Comparison of ENCODE assay signal across 20 cellular contexts in genomic region chr6:149600508-149600907, GRCh38.
"Had no signal": no experiment of that assay in that cellular context is flagged by ENCODE, and none has a peak within 500 bp of the region (broad histone marks: within the 10 kb centered on the region; RNA-seq: fewer than 3 reads in every experiment).

No MANE protein-coding gene starts in this region.

- H3K4me3 ChIP-seq: SJSA1, SK-N-MC had no signal

- H3K27me3 ChIP-seq: SJSA1 had no signal

- DNase-seq: IMR-90, Kasumi-1, MM.1S, NCI-H1092 treated with DMSO at 0.1 percent for 48 hours, NCI-H1436, NCI-H187, NCI-H2029, NCI-H2081 treated with DMSO at 0.1 percent for 48 hours, NCI-H2171, NCI-H226, NCI-H446, NCI-H510A, NCI-H524 treated with DMSO at 0.1 percent for 48 hours, NCI-H69, NCI-H774, Right ventricle myocardium superior, RPMI8226, SIG-M5 had no signal

- H3K9me3 ChIP-seq: SJSA1 had no signal

- H3K4me1 ChIP-seq: SJSA1 had no signal
